Comparison of ENCODE assay signal across 1 cellular context in the genomic region with DNA sequence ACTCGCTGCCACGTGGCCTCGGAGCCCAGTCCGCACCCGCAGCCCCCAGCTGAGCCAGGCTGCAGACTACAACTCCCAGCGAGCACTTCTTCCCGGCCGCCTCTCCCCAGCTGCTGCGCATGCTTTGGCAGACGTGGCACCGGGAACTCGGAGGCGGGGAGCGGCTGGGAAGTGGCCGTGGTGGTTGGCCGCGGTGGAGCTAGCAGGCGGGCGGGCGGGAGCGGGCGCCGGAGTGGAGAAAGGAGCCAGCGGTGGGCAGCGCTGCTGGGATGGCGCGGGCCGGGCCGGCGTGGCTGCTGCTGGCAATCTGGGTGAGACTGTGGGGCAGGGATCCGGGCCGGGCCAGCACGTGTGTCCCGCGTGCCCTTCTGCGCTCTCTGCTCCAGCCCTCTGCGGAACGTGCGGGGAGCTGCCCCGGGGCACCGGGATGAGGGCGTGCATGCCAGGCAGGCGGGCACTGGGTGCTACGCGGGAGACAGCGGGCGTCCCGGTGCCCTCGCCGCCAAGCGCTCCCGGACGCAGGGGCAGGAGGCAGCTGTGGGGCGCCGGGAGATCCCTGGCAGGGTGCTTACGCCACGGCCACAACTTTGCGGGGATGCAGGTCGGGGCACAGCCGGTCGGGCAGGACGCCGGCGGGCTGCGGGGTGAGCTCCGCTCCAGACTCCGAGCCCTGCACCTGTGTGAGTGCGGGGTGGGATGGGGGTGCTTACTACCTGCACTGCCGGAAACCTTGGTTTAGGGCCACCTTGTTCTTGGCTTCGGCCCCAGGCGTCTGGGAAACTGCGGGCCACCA.
TF ChIP-seq lines count a peak whose summit lies in the region.

A gene (plus strand): TSS at position 130 of the 793 bp plus-strand sequence. CDS start 140 bp downstream, at position 270.

TF ChIP-seq in IMR-90, 13 proteins besides CTCF, POLR2A, EP300 and RAD21:
- TF ChIP-seq, protein P1, sequence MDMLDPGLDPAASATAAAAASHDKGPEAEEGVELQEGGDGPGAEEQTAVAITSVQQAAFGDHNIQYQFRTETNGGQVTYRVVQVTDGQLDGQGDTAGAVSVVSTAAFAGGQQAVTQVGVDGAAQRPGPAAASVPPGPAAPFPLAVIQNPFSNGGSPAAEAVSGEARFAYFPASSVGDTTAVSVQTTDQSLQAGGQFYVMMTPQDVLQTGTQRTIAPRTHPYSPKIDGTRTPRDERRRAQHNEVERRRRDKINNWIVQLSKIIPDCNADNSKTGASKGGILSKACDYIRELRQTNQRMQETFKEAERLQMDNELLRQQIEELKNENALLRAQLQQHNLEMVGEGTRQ (IDR thresholded peaks at IDR 0.05; ENCODE audit: low read depth, low read length) = peak; percentile 77
- TF ChIP-seq RFX5 (IDR thresholded peaks at IDR 0.05; ENCODE audit: low read depth, low read length) (no peak), MAZ (IDR thresholded peaks at IDR 0.05; ENCODE audit: borderline replicate concordance, low read depth, low read length) (peak; percentile 84; the same call in 1 of the 2 replicates), CHD1 (IDR thresholded peaks at IDR 0.05; ENCODE audit: low read depth, low read length) (0 out of 2 replicates have a peak, but pooled peaks have one; percentile 42), SMC3 (IDR thresholded peaks at IDR 0.05; ENCODE audit: low read depth, low read length) (no peak), RCOR1 (IDR thresholded peaks at IDR 0.05; ENCODE audit: insufficient replicate concordance, low read length) (no peak), FOS (IDR thresholded peaks at IDR 0.05; ENCODE audit: low read depth, low read length) (no peak), BHLHE40 (IDR thresholded peaks at IDR 0.05; ENCODE audit: low read depth, low read length) (peak; percentile 69; the same call in 1 of the 2 replicates), CEBPB (IDR thresholded peaks at IDR 0.05; ENCODE audit: low read depth, low read length) (no peak), MXI1 (IDR thresholded peaks at IDR 0.05; ENCODE audit: borderline replicate concordance, low read depth, low read length) (peak; percentile 94)
